Comparison of ENCODE assay signal across 18 cellular contexts in the genomic region with DNA sequence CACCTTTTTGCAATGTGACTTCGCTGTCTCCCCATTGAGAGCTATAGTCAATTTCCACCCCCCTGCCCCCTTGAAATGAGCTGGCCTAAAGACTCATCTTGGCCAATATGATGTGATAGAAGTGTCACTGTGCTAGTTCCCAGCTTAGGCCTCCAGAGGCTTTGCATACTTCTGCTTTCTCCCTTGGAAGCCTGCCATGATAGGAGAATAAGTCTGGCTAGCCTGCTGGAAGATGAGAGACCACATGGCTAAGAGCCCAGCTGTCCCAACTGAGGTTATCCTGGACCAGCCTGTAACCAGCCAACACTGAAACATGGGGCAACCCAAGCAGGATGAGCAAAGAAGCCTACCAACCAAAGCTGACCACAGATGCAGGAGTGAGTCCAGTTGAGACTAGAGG.
DNase-seq lines count a peak whose midpoint lies in the region; ATAC-seq, FAIRE-seq and TF ChIP-seq lines count a peak whose summit lies in the region.
"Had no signal": no experiment of that assay in that cellular context is flagged by ENCODE, and none has a peak within 500 bp of the region (broad histone marks: within the 10 kb centered on the region; RNA-seq: fewer than 3 reads in every experiment).

No MANE protein-coding gene starts in this region.

- no peaks in the 10 kb centered on the region for H3K27me3 ChIP-seq in right atrium auricular region
- H3K27me3 ChIP-seq: SJSA1 had no signal

- TF ChIP-seq CTCF in right atrium auricular region (IDR thresholded peaks at IDR 0.05) = no peak

- H3K27ac ChIP-seq in right atrium auricular region = no peak overlapping the region
- H3K27ac ChIP-seq: C4-2B, SJSA1 had no signal

- no peak overlapping the region for H3K4me3 ChIP-seq in right atrium auricular region
- H3K4me3 ChIP-seq: K562, SJSA1 had no signal

- peak; percentile 23 for FAIRE-seq in urothelium cell line (lab: Jason Lieb, UNC)
- FAIRE-seq: G401.6, GM12891, K562 had no signal

- DNase-seq in Right ventricle myocardium inferior (ENCODE audit: missing footprints) (no peak), right atrium auricular region (ENCODE audit: low spot score) (no peak), RPMI8226 (peak; percentile 15), left cardiac atrium (peak; percentile 22), urothelium cell line (ENCODE audit: low spot score) (no peak), left colon (no peak)
- no peak for DNase-seq in activated effector memory CD4-positive, alpha-beta T cell treated with Interleukin-2 at 50 U/mL for 16 hours
- DNase-seq: GOT3, MM.1S, NCI-H1417 treated with DMSO at 0.1 percent for 48 hours, NCI-H2029, NCI-H2171 treated with DMSO at 0.1 percent for 48 hours had no signal

- intact Hi-C loops in Right ventricle myocardium inferior (cut with DNase I) = no loop called here
- intact Hi-C loops in left cardiac atrium (cut with DNase I) = no loop called here
- intact Hi-C loops in left colon (cut with DNase I, micrococcal nuclease) = no loop called here

- ATAC-seq in Right ventricle myocardium inferior = peak; percentile 52
- ATAC-seq in left cardiac atrium = peak; percentile 77 to 92
- no peak for ATAC-seq in GM21367 (IDR thresholded peaks at IDR 0.05; ENCODE audit: unreplicated experiment)
- no peak for ATAC-seq in left colon
- ATAC-seq: K562 had no signal

- H3K4me1 ChIP-seq in right atrium auricular region = no peaks in the 10 kb centered on the region
- H3K4me1 ChIP-seq: SJSA1 had no signal

- no peaks in the 10 kb centered on the region for H3K36me3 ChIP-seq in right atrium auricular region
- H3K36me3 ChIP-seq: SJSA1 had no signal

- no peaks in the 10 kb centered on the region for H3K9me3 ChIP-seq in right atrium auricular region
- H3K9me3 ChIP-seq: SJSA1 had no signal

Comparison
In these comparisons a context has a peak if more than half of its experiments do, and no peak if none do; other contexts are left out.
1. DNase-seq: peak in RPMI8226 (single experiment) and left cardiac atrium (single experiment); none in Right ventricle myocardium inferior (single experiment), right atrium auricular region (single experiment), urothelium cell line (single experiment), left colon (0 of 2) and activated effector memory CD4-positive, alpha-beta T cell treated with Interleukin-2 at 50 U/mL for 16 hours (single experiment).
2. ATAC-seq: peak in Right ventricle myocardium inferior (single experiment) and left cardiac atrium (2 of 2); none in GM21367 (single experiment) and left colon (single experiment).